In genomic region chr20:44579313-44580090, GRCh38 we compare ENCODE assay signal across 14 cellular contexts. TPM values are rescaled to one million over a fixed set of nuclear protein-coding genes. Genes with fewer than 3 reads are reported as not detected.
DNase-seq lines count a peak whose midpoint lies in the region; ATAC-seq and TF ChIP-seq lines count a peak whose summit lies in the region.
"Had no signal": no experiment of that assay in that cellular context is flagged by ENCODE, and none has a peak within 500 bp of the region (broad histone marks: within the 10 kb centered on the region; RNA-seq: fewer than 3 reads in every experiment).

No MANE protein-coding gene starts in this region.

- H3K36me3 ChIP-seq in right atrium auricular region (no peaks in the 10 kb centered on the region), neural progenitor cell (no peaks in the 10 kb centered on the region), uterus (no peaks in the 10 kb centered on the region)
- H3K36me3 ChIP-seq: right lobe of liver had no signal

- H3K4me1 ChIP-seq in right atrium auricular region (peaks cover 0 to 71% of the 10 kb centered on the region in 2 donors), neural progenitor cell (peaks cover 30% of the 10 kb centered on the region), uterus (peaks cover 10 to 17% of the 10 kb centered on the region in 2 donors)
- H3K4me1 ChIP-seq: right lobe of liver had no signal

- peaks cover 6% of the 10 kb centered on the region for H4K20me1 ChIP-seq in neural progenitor cell (ENCODE audit: low read depth)

- peaks cover 8% of the 10 kb centered on the region for H3F3A ChIP-seq in neural progenitor cell (ENCODE audit: low read depth)

- H3K27ac Mint-ChIP-seq in neural progenitor cell: peak overlapping the region; percentile 39
- H3K27ac Mint-ChIP-seq: activated T-cell treated with anti-CD3 and anti-CD28 coated beads, Interleukin-2, amount 50 U/mL, for 72 hours had no signal

- H3K27me3 ChIP-seq in right atrium auricular region (no peaks in the 10 kb centered on the region), dorsolateral prefrontal cortex (no peaks in the 10 kb centered on the region), neural progenitor cell (no peaks in the 10 kb centered on the region), uterus (no peaks in the 10 kb centered on the region)
- H3K27me3 ChIP-seq: hepatocyte, right lobe of liver had no signal

- TF ChIP-seq CTCF in right atrium auricular region (IDR thresholded peaks at IDR 0.05) (no peak), dorsolateral prefrontal cortex (IDR thresholded peaks at IDR 0.05 in 54 of 56, conservative IDR thresholded peaks at IDR 0.05 in 2 of 56; ENCODE audit: low read depth in 1 of 56, partially characterized antibody in 56 of 56) (no peak), neural progenitor cell (IDR thresholded peaks at IDR 0.05) (no peak), uterus (IDR thresholded peaks at IDR 0.05) (no peak)

- peaks cover 2% of the 10 kb centered on the region for H3K9me3 Mint-ChIP-seq in neural progenitor cell

- H3K4me2 ChIP-seq in neural progenitor cell: peak overlapping the region; percentile 34
- H3K4me2 ChIP-seq: hepatocyte had no signal

- intact Hi-C loops in cardiac septum (cut with DNase I): loop anchor here (5.0 kb wide), 1 partner anchor 113 kb away; no protein-coding TSS in a partner anchor
- intact Hi-C loops in dorsolateral prefrontal cortex (cut with DNase I): no loop called here
- intact Hi-C loops in uterus (cut with DNase I; ENCODE audit: low total_unique reads): loop anchor here (10.0 kb wide), 1 partner anchor 255 kb away; no protein-coding TSS in a partner anchor

- H3K27me3 Mint-ChIP-seq in neural progenitor cell (ENCODE audit: insufficient read depth, low read depth): peaks cover 4% of the 10 kb centered on the region

- no peak for DNase-seq in right atrium auricular region (ENCODE audit: low spot score)
- no peak for DNase-seq in cardiac septum (ENCODE audit: low spot score)
- no peak for DNase-seq in dorsolateral prefrontal cortex
- peak; percentile 44 for DNase-seq in neural progenitor cell (ENCODE audit: low spot score)
- DNase-seq in uterus: no peak
- no peak for DNase-seq in NCI-H510A (lab: John Stamatoyannopoulos, UW)
- DNase-seq in NCI-H2029 (lab: John Stamatoyannopoulos, UW): no peak
- DNase-seq: activated CD4-positive, alpha-beta T cell treated with anti-CD3 and anti-CD28 coated beads for 4 hours; activated T-cell treated with anti-CD3 and anti-CD28 coated beads, Interleukin-2, amount 50 U/mL, for 72 hours; NCI-H1694 treated with DMSO at 0.1 percent for 48 hours; right lobe of liver; SW 1271 had no signal

- peak overlapping the region; percentile 92 to 97 for H3K27ac ChIP-seq in right atrium auricular region
- H3K27ac ChIP-seq in dorsolateral prefrontal cortex: peak overlapping the region in 31 of 59 donors; percentile 2 to 59 (median 25)
- H3K27ac ChIP-seq in neural progenitor cell: peak overlapping the region; percentile 56
- H3K27ac ChIP-seq in uterus: peak overlapping the region; percentile 91 to 99
- H3K27ac ChIP-seq: hepatocyte, right lobe of liver had no signal

- no peak overlapping the region for H3K4me3 ChIP-seq in right atrium auricular region
- H3K4me3 ChIP-seq in dorsolateral prefrontal cortex: no peak overlapping the region
- no peak overlapping the region for H3K4me3 ChIP-seq in neural progenitor cell
- no peak overlapping the region for H3K4me3 ChIP-seq in uterus
- H3K4me3 ChIP-seq: hepatocyte, right lobe of liver had no signal

- H3K9me3 ChIP-seq in right atrium auricular region (no peaks in the 10 kb centered on the region), neural progenitor cell (ENCODE audit: low read depth) (no peaks in the 10 kb centered on the region), uterus (no peaks in the 10 kb centered on the region)
- H3K9me3 ChIP-seq: right lobe of liver had no signal

- no peak overlapping the region for H3K9ac ChIP-seq in neural progenitor cell

- H2AFZ ChIP-seq in neural progenitor cell (replicated peaks): no peak overlapping the region
- H2AFZ ChIP-seq: hepatocyte had no signal

- H3K4me3 Mint-ChIP-seq in neural progenitor cell: no peak overlapping the region
- H3K4me3 Mint-ChIP-seq: activated T-cell treated with anti-CD3 and anti-CD28 coated beads, Interleukin-2, amount 50 U/mL, for 72 hours had no signal

- no peaks in the 10 kb centered on the region for H3K79me2 ChIP-seq in neural progenitor cell (ENCODE audit: low read depth)

- peaks cover 3% of the 10 kb centered on the region for H3K36me3 Mint-ChIP-seq in neural progenitor cell

- H3K4me1 Mint-ChIP-seq in neural progenitor cell: peaks cover 34% of the 10 kb centered on the region

- ATAC-seq in HG03469 (IDR thresholded peaks at IDR 0.05; ENCODE audit: unreplicated experiment): no peak
- ATAC-seq: activated T-cell treated with anti-CD3 and anti-CD28 coated beads, Interleukin-2, amount 50 U/mL, for 72 hours; right lobe of liver had no signal

- TF ChIP-seq POLR2A in uterus (IDR thresholded peaks at IDR 0.05): no peak

RNA-seq across cellular contexts. Expression of gene PKIG, which starts 2.9 kb away (rescaled TPM):
- total RNA-seq in right atrium auricular region (100 to 1,000 TPM; 237 to 268 TPM), cardiac septum (274 TPM), dorsolateral prefrontal cortex (100 to 1,000 TPM in 6 of 120 experiments, 10 to 100 TPM in 114; 35.0 to 115 (median 72.9) TPM), neural progenitor cell (ENCODE audit: low replicate concordance) (40.6 and 64.6 TPM in 2 replicates), uterus (100 to 1,000 TPM in 3 of 4 donors, 10 to 100 TPM in 1; 67.1 to 250 (median 145) TPM)

RNA-seq across cellular contexts. Expression of gene SERINC3, which starts 57.6 kb away (rescaled TPM):
- total RNA-seq in right atrium auricular region (100 to 1,000 TPM in 1 of 2 donors, 10 to 100 TPM in 1; 85.7 to 112 TPM), cardiac septum (94.3 TPM), dorsolateral prefrontal cortex (100 to 1,000 TPM; 107 to 236 (median 191) TPM), neural progenitor cell (ENCODE audit: low replicate concordance) (32.9 and 38.8 TPM in 2 replicates), uterus (100 to 1,000 TPM in 1 of 4 donors, 10 to 100 TPM in 3; 44.1 to 113 (median 58.3) TPM)

Comparison
In these comparisons a context has a peak if more than half of its experiments do, and no peak if none do; other contexts are left out.
1. H3K27ac ChIP-seq: peak in every context shown above with its lines; median percentile 95 in uterus; 94 in right atrium auricular region; 56 in neural progenitor cell; 25 in dorsolateral prefrontal cortex.
2. intact Hi-C loops: an anchor here in cardiac septum (5.0 kb wide) and uterus (10.0 kb wide); none called in dorsolateral prefrontal cortex.